1 cellular context compared by ENCODE assay signal in genomic region chrX:128800138-128800537, GRCh38.
TF ChIP-seq lines count a peak whose summit lies in the region.

No MANE protein-coding gene starts in this region.

TF ChIP-seq in HepG2, 621 proteins besides CTCF, POLR2A, EP300 and RAD21:
- TF ChIP-seq ZNF512B (CRISPR knock-in tag; IDR thresholded peaks at IDR 0.05; ENCODE audit: borderline replicate concordance) (no peak), SP5 (CRISPR knock-in tag; IDR thresholded peaks at IDR 0.05; ENCODE audit: borderline replicate concordance, low read depth) (no peak), NR2F6 (IDR thresholded peaks at IDR 0.05) (no peak), NR2F6 (CRISPR knock-in tag; IDR thresholded peaks at IDR 0.05) (no peak), STAG1 (CRISPR knock-in tag; IDR thresholded peaks at IDR 0.05) (peak; percentile 25), SOX5 (CRISPR knock-in tag; IDR thresholded peaks at IDR 0.05; ENCODE audit: borderline replicate concordance) (no peak)
